In the genomic region with DNA sequence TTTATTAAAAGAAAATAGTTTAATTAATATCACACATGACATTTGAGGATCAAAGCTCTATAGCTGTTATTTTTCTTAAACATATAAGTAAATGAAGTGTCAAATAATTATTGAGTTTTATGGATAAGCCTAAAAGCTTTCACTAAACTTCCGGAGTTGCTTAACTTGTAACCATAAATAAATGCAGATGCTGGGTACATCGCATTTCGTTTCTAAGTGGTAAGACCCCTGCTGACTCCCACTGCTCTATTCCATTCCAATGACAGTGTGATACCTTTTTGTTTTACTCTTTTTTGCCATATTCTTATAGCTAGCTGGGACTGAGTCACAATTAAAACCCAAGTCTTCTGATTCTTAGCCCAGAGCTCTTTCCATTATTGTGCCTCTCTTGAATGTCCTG, we compare ENCODE assay signal across 2 cellular contexts.
TF ChIP-seq lines count a peak whose summit lies in the region.

No MANE protein-coding gene starts in this region.

TF ChIP-seq in GM23338, 12 proteins besides CTCF, POLR2A, EP300 and RAD21 (continues in another document):
- TF ChIP-seq ZNF114 (CRISPR knock-in tag; IDR thresholded peaks at IDR 0.05) (no peak), JUNB (IDR thresholded peaks at IDR 0.05; ENCODE audit: unreplicated experiment) (no peak), EZH2phosphoT487 (IDR thresholded peaks at IDR 0.05; ENCODE audit: unreplicated experiment) (no peak), EZH2 (IDR thresholded peaks at IDR 0.05; ENCODE audit: low read depth, unreplicated experiment) (no peak), NANOG (IDR thresholded peaks at IDR 0.05; ENCODE audit: borderline replicate concordance) (no peak), POLR2AphosphoS5 (IDR thresholded peaks at IDR 0.05; ENCODE audit: low read depth) (no peak), REST (IDR thresholded peaks at IDR 0.05; ENCODE audit: unreplicated experiment) (no peak), ZNF462 (CRISPR knock-in tag; IDR thresholded peaks at IDR 0.05) (no peak), CREB1 (CRISPR knock-in tag; IDR thresholded peaks at IDR 0.05; ENCODE audit: low read depth) (no peak)
- TF ChIP-seq, protein P1, sequence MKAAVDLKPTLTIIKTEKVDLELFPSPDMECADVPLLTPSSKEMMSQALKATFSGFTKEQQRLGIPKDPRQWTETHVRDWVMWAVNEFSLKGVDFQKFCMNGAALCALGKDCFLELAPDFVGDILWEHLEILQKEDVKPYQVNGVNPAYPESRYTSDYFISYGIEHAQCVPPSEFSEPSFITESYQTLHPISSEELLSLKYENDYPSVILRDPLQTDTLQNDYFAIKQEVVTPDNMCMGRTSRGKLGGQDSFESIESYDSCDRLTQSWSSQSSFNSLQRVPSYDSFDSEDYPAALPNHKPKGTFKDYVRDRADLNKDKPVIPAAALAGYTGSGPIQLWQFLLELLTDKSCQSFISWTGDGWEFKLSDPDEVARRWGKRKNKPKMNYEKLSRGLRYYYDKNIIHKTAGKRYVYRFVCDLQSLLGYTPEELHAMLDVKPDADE (IDR thresholded peaks at IDR 0.05) = no peak

TF ChIP-seq in H1, 55 proteins besides CTCF, POLR2A, EP300 and RAD21:
- TF ChIP-seq SAP30 (IDR thresholded peaks at IDR 0.05; ENCODE audit: insufficient read depth, insufficient replicate concordance, low read length) (no peak), JUND (IDR thresholded peaks at IDR 0.05; ENCODE audit: low read length) (no peak), HDAC2 (IDR thresholded peaks at IDR 0.05; ENCODE audit: borderline replicate concordance in 1 of 2, low read depth in 2 of 2, low read length in 2 of 2) (no peak), BRCA1 (IDR thresholded peaks at IDR 0.05; ENCODE audit: low read depth, low read length) (no peak), CEBPB (IDR thresholded peaks at IDR 0.05; ENCODE audit: low read depth, low read length) (peak; percentile 64; the same call in 1 of the 2 replicates), EGR1 (IDR thresholded peaks at IDR 0.05; ENCODE audit: borderline replicate concordance, low read depth, low read length) (no peak), KDM4A (IDR thresholded peaks at IDR 0.05; ENCODE audit: low read depth, low read length, severe bottlenecking) (no peak), NRF1 (IDR thresholded peaks at IDR 0.05; ENCODE audit: low read depth, low read length) (no peak), CBX8 (IDR thresholded peaks at IDR 0.05; ENCODE audit: borderline replicate concordance, low read depth, low read length) (no peak), KDM1A (IDR thresholded peaks at IDR 0.05; ENCODE audit: borderline replicate concordance, low read length) (no peak), CHD1 (IDR thresholded peaks at IDR 0.05; ENCODE audit: low read depth, low read length) (no peak), RBBP5 (IDR thresholded peaks at IDR 0.05; ENCODE audit: borderline replicate concordance, low read depth, low read length) (no peak), MAFK (IDR thresholded peaks at IDR 0.05; ENCODE audit: low read depth, low read length) (no peak), SP4 (IDR thresholded peaks at IDR 0.05; ENCODE audit: low read length) (no peak), SRF (IDR thresholded peaks at IDR 0.05; ENCODE audit: low read depth, low read length) (no peak), HDAC6 (IDR thresholded peaks at IDR 0.05; ENCODE audit: low read depth, low read length) (no peak)
- TF ChIP-seq, protein P2, sequence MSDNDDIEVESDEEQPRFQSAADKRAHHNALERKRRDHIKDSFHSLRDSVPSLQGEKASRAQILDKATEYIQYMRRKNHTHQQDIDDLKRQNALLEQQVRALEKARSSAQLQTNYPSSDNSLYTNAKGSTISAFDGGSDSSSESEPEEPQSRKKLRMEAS (IDR thresholded peaks at IDR 0.05) = no peak
- TF ChIP-seq, protein P3, sequence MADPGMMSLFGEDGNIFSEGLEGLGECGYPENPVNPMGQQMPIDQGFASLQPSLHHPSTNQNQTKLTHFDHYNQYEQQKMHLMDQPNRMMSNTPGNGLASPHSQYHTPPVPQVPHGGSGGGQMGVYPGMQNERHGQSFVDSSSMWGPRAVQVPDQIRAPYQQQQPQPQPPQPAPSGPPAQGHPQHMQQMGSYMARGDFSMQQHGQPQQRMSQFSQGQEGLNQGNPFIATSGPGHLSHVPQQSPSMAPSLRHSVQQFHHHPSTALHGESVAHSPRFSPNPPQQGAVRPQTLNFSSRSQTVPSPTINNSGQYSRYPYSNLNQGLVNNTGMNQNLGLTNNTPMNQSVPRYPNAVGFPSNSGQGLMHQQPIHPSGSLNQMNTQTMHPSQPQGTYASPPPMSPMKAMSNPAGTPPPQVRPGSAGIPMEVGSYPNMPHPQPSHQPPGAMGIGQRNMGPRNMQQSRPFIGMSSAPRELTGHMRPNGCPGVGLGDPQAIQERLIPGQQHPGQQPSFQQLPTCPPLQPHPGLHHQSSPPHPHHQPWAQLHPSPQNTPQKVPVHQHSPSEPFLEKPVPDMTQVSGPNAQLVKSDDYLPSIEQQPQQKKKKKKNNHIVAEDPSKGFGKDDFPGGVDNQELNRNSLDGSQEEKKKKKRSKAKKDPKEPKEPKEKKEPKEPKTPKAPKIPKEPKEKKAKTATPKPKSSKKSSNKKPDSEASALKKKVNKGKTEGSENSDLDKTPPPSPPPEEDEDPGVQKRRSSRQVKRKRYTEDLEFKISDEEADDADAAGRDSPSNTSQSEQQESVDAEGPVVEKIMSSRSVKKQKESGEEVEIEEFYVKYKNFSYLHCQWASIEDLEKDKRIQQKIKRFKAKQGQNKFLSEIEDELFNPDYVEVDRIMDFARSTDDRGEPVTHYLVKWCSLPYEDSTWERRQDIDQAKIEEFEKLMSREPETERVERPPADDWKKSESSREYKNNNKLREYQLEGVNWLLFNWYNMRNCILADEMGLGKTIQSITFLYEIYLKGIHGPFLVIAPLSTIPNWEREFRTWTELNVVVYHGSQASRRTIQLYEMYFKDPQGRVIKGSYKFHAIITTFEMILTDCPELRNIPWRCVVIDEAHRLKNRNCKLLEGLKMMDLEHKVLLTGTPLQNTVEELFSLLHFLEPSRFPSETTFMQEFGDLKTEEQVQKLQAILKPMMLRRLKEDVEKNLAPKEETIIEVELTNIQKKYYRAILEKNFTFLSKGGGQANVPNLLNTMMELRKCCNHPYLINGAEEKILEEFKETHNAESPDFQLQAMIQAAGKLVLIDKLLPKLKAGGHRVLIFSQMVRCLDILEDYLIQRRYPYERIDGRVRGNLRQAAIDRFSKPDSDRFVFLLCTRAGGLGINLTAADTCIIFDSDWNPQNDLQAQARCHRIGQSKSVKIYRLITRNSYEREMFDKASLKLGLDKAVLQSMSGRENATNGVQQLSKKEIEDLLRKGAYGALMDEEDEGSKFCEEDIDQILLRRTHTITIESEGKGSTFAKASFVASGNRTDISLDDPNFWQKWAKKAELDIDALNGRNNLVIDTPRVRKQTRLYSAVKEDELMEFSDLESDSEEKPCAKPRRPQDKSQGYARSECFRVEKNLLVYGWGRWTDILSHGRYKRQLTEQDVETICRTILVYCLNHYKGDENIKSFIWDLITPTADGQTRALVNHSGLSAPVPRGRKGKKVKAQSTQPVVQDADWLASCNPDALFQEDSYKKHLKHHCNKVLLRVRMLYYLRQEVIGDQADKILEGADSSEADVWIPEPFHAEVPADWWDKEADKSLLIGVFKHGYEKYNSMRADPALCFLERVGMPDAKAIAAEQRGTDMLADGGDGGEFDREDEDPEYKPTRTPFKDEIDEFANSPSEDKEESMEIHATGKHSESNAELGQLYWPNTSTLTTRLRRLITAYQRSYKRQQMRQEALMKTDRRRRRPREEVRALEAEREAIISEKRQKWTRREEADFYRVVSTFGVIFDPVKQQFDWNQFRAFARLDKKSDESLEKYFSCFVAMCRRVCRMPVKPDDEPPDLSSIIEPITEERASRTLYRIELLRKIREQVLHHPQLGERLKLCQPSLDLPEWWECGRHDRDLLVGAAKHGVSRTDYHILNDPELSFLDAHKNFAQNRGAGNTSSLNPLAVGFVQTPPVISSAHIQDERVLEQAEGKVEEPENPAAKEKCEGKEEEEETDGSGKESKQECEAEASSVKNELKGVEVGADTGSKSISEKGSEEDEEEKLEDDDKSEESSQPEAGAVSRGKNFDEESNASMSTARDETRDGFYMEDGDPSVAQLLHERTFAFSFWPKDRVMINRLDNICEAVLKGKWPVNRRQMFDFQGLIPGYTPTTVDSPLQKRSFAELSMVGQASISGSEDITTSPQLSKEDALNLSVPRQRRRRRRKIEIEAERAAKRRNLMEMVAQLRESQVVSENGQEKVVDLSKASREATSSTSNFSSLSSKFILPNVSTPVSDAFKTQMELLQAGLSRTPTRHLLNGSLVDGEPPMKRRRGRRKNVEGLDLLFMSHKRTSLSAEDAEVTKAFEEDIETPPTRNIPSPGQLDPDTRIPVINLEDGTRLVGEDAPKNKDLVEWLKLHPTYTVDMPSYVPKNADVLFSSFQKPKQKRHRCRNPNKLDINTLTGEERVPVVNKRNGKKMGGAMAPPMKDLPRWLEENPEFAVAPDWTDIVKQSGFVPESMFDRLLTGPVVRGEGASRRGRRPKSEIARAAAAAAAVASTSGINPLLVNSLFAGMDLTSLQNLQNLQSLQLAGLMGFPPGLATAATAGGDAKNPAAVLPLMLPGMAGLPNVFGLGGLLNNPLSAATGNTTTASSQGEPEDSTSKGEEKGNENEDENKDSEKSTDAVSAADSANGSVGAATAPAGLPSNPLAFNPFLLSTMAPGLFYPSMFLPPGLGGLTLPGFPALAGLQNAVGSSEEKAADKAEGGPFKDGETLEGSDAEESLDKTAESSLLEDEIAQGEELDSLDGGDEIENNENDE (IDR thresholded peaks at IDR 0.05; ENCODE audit: insufficient replicate concordance, low read length) = peak; percentile 8
